Comparison of ENCODE assay signal across 1 cellular context in genomic region chr3:64031540-64032533, GRCh38.
TF ChIP-seq lines count a peak whose summit lies in the region.

No MANE protein-coding gene starts in this region.

TF ChIP-seq in HCT116, 20 proteins besides CTCF, POLR2A, EP300 and RAD21:
- no peak for TF ChIP-seq CBX3 (IDR thresholded peaks at IDR 0.05; ENCODE audit: low read depth)
- no peak for TF ChIP-seq JUND (IDR thresholded peaks at IDR 0.05)
- TF ChIP-seq SIN3A (IDR thresholded peaks at IDR 0.05; ENCODE audit: low read depth), result no peak
- no peak for TF ChIP-seq YY1 (IDR thresholded peaks at IDR 0.05; ENCODE audit: extremely low read depth, insufficient replicate concordance, low read depth, low read length)
- no peak for TF ChIP-seq REST (IDR thresholded peaks at IDR 0.05; ENCODE audit: low read depth)
- no peak for TF ChIP-seq SP1 (IDR thresholded peaks at IDR 0.05; ENCODE audit: low read depth)
- TF ChIP-seq, protein P1, sequence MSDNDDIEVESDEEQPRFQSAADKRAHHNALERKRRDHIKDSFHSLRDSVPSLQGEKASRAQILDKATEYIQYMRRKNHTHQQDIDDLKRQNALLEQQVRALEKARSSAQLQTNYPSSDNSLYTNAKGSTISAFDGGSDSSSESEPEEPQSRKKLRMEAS (IDR thresholded peaks at IDR 0.05), result no peak
- TF ChIP-seq EGR1 (IDR thresholded peaks at IDR 0.05; ENCODE audit: low read depth), result no peak
- TF ChIP-seq ZNF274 (IDR thresholded peaks at IDR 0.05; ENCODE audit: low read depth, low read length), result no peak
- no peak for TF ChIP-seq ZFX (IDR thresholded peaks at IDR 0.05)
- no peak for TF ChIP-seq SRF (IDR thresholded peaks at IDR 0.05; ENCODE audit: low read depth)
- TF ChIP-seq POLR2AphosphoS5 (IDR thresholded peaks at IDR 0.05; ENCODE audit: low read depth, low read length), result no peak
- TF ChIP-seq, protein P2, sequence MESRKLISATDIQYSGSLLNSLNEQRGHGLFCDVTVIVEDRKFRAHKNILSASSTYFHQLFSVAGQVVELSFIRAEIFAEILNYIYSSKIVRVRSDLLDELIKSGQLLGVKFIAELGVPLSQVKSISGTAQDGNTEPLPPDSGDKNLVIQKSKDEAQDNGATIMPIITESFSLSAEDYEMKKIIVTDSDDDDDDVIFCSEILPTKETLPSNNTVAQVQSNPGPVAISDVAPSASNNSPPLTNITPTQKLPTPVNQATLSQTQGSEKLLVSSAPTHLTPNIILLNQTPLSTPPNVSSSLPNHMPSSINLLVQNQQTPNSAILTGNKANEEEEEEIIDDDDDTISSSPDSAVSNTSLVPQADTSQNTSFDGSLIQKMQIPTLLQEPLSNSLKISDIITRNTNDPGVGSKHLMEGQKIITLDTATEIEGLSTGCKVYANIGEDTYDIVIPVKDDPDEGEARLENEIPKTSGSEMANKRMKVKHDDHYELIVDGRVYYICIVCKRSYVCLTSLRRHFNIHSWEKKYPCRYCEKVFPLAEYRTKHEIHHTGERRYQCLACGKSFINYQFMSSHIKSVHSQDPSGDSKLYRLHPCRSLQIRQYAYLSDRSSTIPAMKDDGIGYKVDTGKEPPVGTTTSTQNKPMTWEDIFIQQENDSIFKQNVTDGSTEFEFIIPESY (IDR thresholded peaks at IDR 0.05; ENCODE audit: extremely low read depth, insufficient replicate concordance, low read length), result no peak
- TF ChIP-seq TCF7L2 (IDR thresholded peaks at IDR 0.05; ENCODE audit: borderline replicate concordance, extremely low read depth, insufficient read depth, insufficient read length), result no peak
- no peak for TF ChIP-seq ATF3 (IDR thresholded peaks at IDR 0.05)
- TF ChIP-seq EZH2phosphoT487 (IDR thresholded peaks at IDR 0.05; ENCODE audit: borderline replicate concordance), result no peak
- TF ChIP-seq FOSL1 (IDR thresholded peaks at IDR 0.05; ENCODE audit: low read depth), result no peak
- no peak for TF ChIP-seq ELF1 (IDR thresholded peaks at IDR 0.05; ENCODE audit: borderline replicate concordance, low read depth)
TF ChIP-seq in HCT116: peak in this region for 0.
